ENCODE assay signal across 1 cellular context in genomic region chr2:27582695-27583389, GRCh38.
TF ChIP-seq lines count a peak whose summit lies in the region.

ZNF512 (plus strand) TSS chr2:27583042; CDS start chr2:27583113, 71 bp downstream.

TF ChIP-seq in K562, 482 proteins besides CTCF, POLR2A, EP300 and RAD21 (continued from another document and continues in another):
- no peak for TF ChIP-seq UBTF (IDR thresholded peaks at IDR 0.05; ENCODE audit: borderline replicate concordance in 1 of 2, low read depth in 2 of 2, low read length in 2 of 2)
- TF ChIP-seq ZNF511 (CRISPR knock-in tag; IDR thresholded peaks at IDR 0.05), result 0 out of 2 replicates have a peak, but pooled peaks have one; percentile 47
- TF ChIP-seq ZNF655 (CRISPR knock-in tag; IDR thresholded peaks at IDR 0.05), result no peak
- 0 out of 2 replicates have a peak, but pooled peaks have one; percentile 26 for TF ChIP-seq HSF4 (CRISPR knock-in tag; IDR thresholded peaks at IDR 0.05; ENCODE audit: borderline replicate concordance)
- no peak for TF ChIP-seq ZNF436 (CRISPR knock-in tag; IDR thresholded peaks at IDR 0.05)
- peak; percentile 94 for TF ChIP-seq ZFX (CRISPR knock-in tag; IDR thresholded peaks at IDR 0.05)
- TF ChIP-seq BCLAF1 (IDR thresholded peaks at IDR 0.05; ENCODE audit: borderline replicate concordance in 1 of 2, control insufficient read depth in 1 of 2, low read depth in 2 of 2, low read length in 1 of 2), result peak in 1 of 2 experiments; percentile 61; a peak in 1 of 4 replicates
- 0 out of 2 replicates have a peak, but pooled peaks have one; percentile 15 for TF ChIP-seq NCOA1 (IDR thresholded peaks at IDR 0.05; ENCODE audit: low read depth)
- TF ChIP-seq CC2D1A (IDR thresholded peaks at IDR 0.05), result no peak
- TF ChIP-seq ZBTB49 (CRISPR knock-in tag; IDR thresholded peaks at IDR 0.05; ENCODE audit: borderline replicate concordance), result no peak
- no peak for TF ChIP-seq POLR2AphosphoS2 (IDR thresholded peaks at IDR 0.05; ENCODE audit: low read length)
- TF ChIP-seq SMARCB1 (IDR thresholded peaks at IDR 0.05; ENCODE audit: insufficient read length, low read depth), result no peak
- TF ChIP-seq HNRNPLL (IDR thresholded peaks at IDR 0.05; ENCODE audit: low read depth, low read length, poor library complexity, severe bottlenecking), result no peak
- no peak for TF ChIP-seq NFE2 (IDR thresholded peaks at IDR 0.05; ENCODE audit: low read depth)
- no peak for TF ChIP-seq DLX4 (CRISPR knock-in tag; IDR thresholded peaks at IDR 0.05)
- peak; percentile 86 for TF ChIP-seq HMGN3 (IDR thresholded peaks at IDR 0.05; ENCODE audit: borderline replicate concordance, extremely low read depth, insufficient read length, low read depth, low read length)
- no peak for TF ChIP-seq HMG20A (CRISPR knock-in tag; conservative IDR thresholded peaks at IDR 0.05)
- peak; percentile 89 for TF ChIP-seq ETV5 (CRISPR knock-in tag; IDR thresholded peaks at IDR 0.05; ENCODE audit: low read depth)
- TF ChIP-seq ZNF75A (CRISPR knock-in tag; IDR thresholded peaks at IDR 0.05), result no peak
- peak in 2 of 3 experiments; percentile 10 to 89; a peak in 2 of 6 replicates for TF ChIP-seq ZBTB11 (CRISPR knock-in tag; IDR thresholded peaks at IDR 0.05)
- no peak for TF ChIP-seq NFATC3 (IDR thresholded peaks at IDR 0.05)
- no peak for TF ChIP-seq ELK1 (CRISPR knock-in tag; IDR thresholded peaks at IDR 0.05)
- TF ChIP-seq MXI1 (IDR thresholded peaks at IDR 0.05; ENCODE audit: low read depth, low read length), result no peak
- no peak for TF ChIP-seq NFIX (CRISPR knock-in tag; IDR thresholded peaks at IDR 0.05; ENCODE audit: low read depth)
- no peak for TF ChIP-seq TCF7L2 (IDR thresholded peaks at IDR 0.05; ENCODE audit: low read depth, low read length)
- no peak for TF ChIP-seq SRSF3 (IDR thresholded peaks at IDR 0.05; ENCODE audit: insufficient read depth, low read length)
- TF ChIP-seq SMAD3 (CRISPR knock-in tag; conservative IDR thresholded peaks at IDR 0.05), result no peak
- no peak for TF ChIP-seq ZFP36 (IDR thresholded peaks at IDR 0.05; ENCODE audit: low read depth, low read length, partially characterized antibody)
- no peak for TF ChIP-seq SNAPC5 (CRISPR knock-in tag; IDR thresholded peaks at IDR 0.05)
- TF ChIP-seq STAT5A (IDR thresholded peaks at IDR 0.05; ENCODE audit: borderline replicate concordance, low read length), result no peak
- peak; percentile 78 to 89 for TF ChIP-seq MNT (conservative IDR thresholded peaks at IDR 0.05)
- peak; percentile 24; the same call in 1 of the 2 replicates for TF ChIP-seq C11orf30 (IDR thresholded peaks at IDR 0.05; ENCODE audit: low read depth)
- TF ChIP-seq ZNF274 (IDR thresholded peaks at IDR 0.05; ENCODE audit: borderline replicate concordance, low read depth, low read length), result no peak
